8 cellular contexts compared by ENCODE assay signal in the genomic region with DNA sequence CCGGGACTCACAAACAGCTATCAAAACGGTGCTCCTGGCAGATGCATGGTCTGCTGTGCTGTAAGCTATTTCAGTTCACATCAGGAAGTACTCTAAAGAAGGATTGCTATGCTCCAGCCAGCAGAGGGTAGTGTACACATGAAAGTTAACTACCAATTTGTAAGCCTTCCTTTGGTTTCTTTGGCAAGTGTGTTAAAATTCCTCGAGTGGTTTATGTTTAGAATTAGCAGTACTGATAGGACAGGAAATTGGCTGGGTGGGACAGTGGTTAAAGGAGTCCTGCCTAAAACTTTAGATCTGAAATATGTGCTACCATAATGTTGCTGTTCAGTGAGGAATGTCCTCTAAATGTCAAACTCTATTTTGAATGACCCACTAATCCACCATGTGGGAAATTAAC. TPM values are rescaled to one million over a fixed set of nuclear protein-coding genes. Genes with fewer than 3 reads are reported as not detected.
A peak's percentile ranks its signal among the peaks of the same experiment; 100 is the strongest.
DNase-seq lines count a peak whose midpoint lies in the region; ATAC-seq, FAIRE-seq and TF ChIP-seq lines count a peak whose summit lies in the region.

No MANE protein-coding gene starts in this region.

- peak; percentile 18 for FAIRE-seq in bronchial epithelial cell (lab: Jason Lieb, UNC)

- peak overlapping the region; percentile 48 for H3K27ac Mint-ChIP-seq in Caco-2 (ENCODE audit: unreplicated experiment)
- peak overlapping the region in 2 of 8 donors; percentile 54 to 70 for H3K27ac Mint-ChIP-seq in CD8-positive, alpha-beta memory T cell

- ATAC-seq in GM18907 (IDR thresholded peaks at IDR 0.05; ENCODE audit: unreplicated experiment) (peak; percentile 92), HG03135 (IDR thresholded peaks at IDR 0.05; ENCODE audit: unreplicated experiment) (peak; percentile 81), left colon (peak; percentile 99)

- no peaks in the 10 kb centered on the region for H3K9me3 ChIP-seq in Caco-2
- no peaks in the 10 kb centered on the region for H3K9me3 ChIP-seq in CD8-positive, alpha-beta memory T cell (ENCODE audit: low read length)

- H3K27me3 ChIP-seq in Caco-2 (replicated peaks; ENCODE audit: control insufficient read depth, insufficient read depth, low read length) (no peaks in the 10 kb centered on the region), bronchial epithelial cell (ENCODE audit: control insufficient read depth, insufficient read depth, low read length) (no peaks in the 10 kb centered on the region)
- H3K27me3 ChIP-seq in CD8-positive, alpha-beta memory T cell (ENCODE audit: insufficient read depth, low read length, poor library complexity, severe bottlenecking): no peaks in the 10 kb centered on the region

- peaks cover 49% of the 10 kb centered on the region for H3K36me3 Mint-ChIP-seq in Caco-2 (ENCODE audit: insufficient read depth, unreplicated experiment)
- peaks cover 4 to 80% (median 29%) of the 10 kb centered on the region in 3 donors for H3K36me3 Mint-ChIP-seq in CD8-positive, alpha-beta memory T cell

- CTCF ChIA-PET in Caco-2 (lab: Charles Lee): interaction anchor here (0.5 to 1.4 kb wide), 6 partner anchors 13 to 142 kb away, joined by 3 to 19 read pairs (median 4); a partner anchor contains a TSS
- CTCF ChIA-PET in CD8-positive, alpha-beta memory T cell (lab: Charles Lee): no interaction called here

- DNase-seq in Caco-2 (peak; percentile 60 to 68), NCI-H524 treated with DMSO at 0.1 percent for 48 hours (lab: John Stamatoyannopoulos, UW) (peak; percentile 19), bronchial epithelial cell (ENCODE audit: low read depth) (peak; percentile 63), left colon (peak in 1 of 2 donors; percentile 27), ureter (ENCODE audit: low spot score) (peak; percentile 49)
- no peak for DNase-seq in CD8-positive, alpha-beta memory T cell

- intact Hi-C loops in Caco-2 (cut with micrococcal nuclease; ENCODE audit: unreplicated experiment): loop anchor here (1.0 to 5.0 kb wide), 9 partner anchors 44 to 1087 kb away; a partner anchor contains a TSS
- intact Hi-C loops in left colon (cut with DNase I, micrococcal nuclease): no loop called here

- H3K36me3 ChIP-seq in Caco-2 (ENCODE audit: control insufficient read depth, insufficient read depth, low read length) (no peaks in the 10 kb centered on the region; the same call in 1 of the 2 replicates), bronchial epithelial cell (ENCODE audit: control insufficient read depth, insufficient read depth, low read length) (no peaks in the 10 kb centered on the region)
- H3K36me3 ChIP-seq in CD8-positive, alpha-beta memory T cell (ENCODE audit: insufficient read depth, low read length): no peaks in the 10 kb centered on the region

- H3K4me3 ChIP-seq in Caco-2 (ENCODE audit: low read depth, low read length): no peak overlapping the region
- H3K4me3 ChIP-seq in bronchial epithelial cell (ENCODE audit: low read depth, low read length): no peak overlapping the region
- H3K4me3 ChIP-seq in CD8-positive, alpha-beta memory T cell (ENCODE audit: low read length): no peak overlapping the region

- no peak overlapping the region for H3K4me3 Mint-ChIP-seq in Caco-2 (ENCODE audit: unreplicated experiment)
- no peak overlapping the region for H3K4me3 Mint-ChIP-seq in CD8-positive, alpha-beta memory T cell

- no TSS peak for BruUV-seq in Caco-2 (replicated peaks; lab: Mats Ljungman, UMichigan)

- peaks cover 54% of the 10 kb centered on the region for H3K4me1 ChIP-seq in Caco-2
- H3K4me1 ChIP-seq in CD8-positive, alpha-beta memory T cell (ENCODE audit: insufficient read depth, low read length): no peaks in the 10 kb centered on the region

- H3K4me1 Mint-ChIP-seq in Caco-2 (ENCODE audit: low read depth, unreplicated experiment): peaks cover 37% of the 10 kb centered on the region
- H3K4me1 Mint-ChIP-seq in CD8-positive, alpha-beta memory T cell: peaks cover 6 to 19% (median 18%) of the 10 kb centered on the region in 3 donors

- POLR2A ChIA-PET in Caco-2 (lab: Charles Lee): no interaction called here
- POLR2A ChIA-PET in CD8-positive, alpha-beta memory T cell (lab: Charles Lee): no interaction called here

- no peaks in the 10 kb centered on the region for H3K9me3 Mint-ChIP-seq in Caco-2 (ENCODE audit: unreplicated experiment)
- H3K9me3 Mint-ChIP-seq in CD8-positive, alpha-beta memory T cell: no peaks in the 10 kb centered on the region

- H3K27ac ChIP-seq in CD8-positive, alpha-beta memory T cell (ENCODE audit: low read depth, low read length): no peak overlapping the region

- TF ChIP-seq CTCF in Caco-2 (IDR thresholded peaks at IDR 0.05; ENCODE audit: insufficient read depth in 1 of 2, low read depth in 1 of 2, low read length in 1 of 2, severe bottlenecking in 1 of 2, unreplicated experiment in 1 of 2) (peak; percentile 47 to 78), bronchial epithelial cell (IDR thresholded peaks at IDR 0.05; ENCODE audit: insufficient read depth, low read length, severe bottlenecking) (peak; percentile 62)

- H3K27me3 Mint-ChIP-seq in Caco-2 (ENCODE audit: insufficient read depth, unreplicated experiment): no peaks in the 10 kb centered on the region
- H3K27me3 Mint-ChIP-seq in CD8-positive, alpha-beta memory T cell: no peaks in the 10 kb centered on the region

RNA-seq across cellular contexts. Expression of a gene that starts 47.4 kb away (rescaled TPM):
- 31.5 and 36.7 TPM in 2 replicates for total RNA-seq in Caco-2 (2022)
- total RNA-seq in bronchial epithelial cell: 22.7 and 28.7 TPM in 2 replicates
- 10 to 100 TPM; 15.9 to 17.2 TPM for total RNA-seq in left colon
- total RNA-seq in ureter: 27.4 TPM
- total RNA-seq in CD8-positive, alpha-beta memory T cell: 10 to 100 TPM; 35.8 to 37.9 TPM
- polyA plus RNA-seq in CD8-positive, alpha-beta memory T cell: 14.8 TPM

Comparison
In these comparisons a context has a peak if more than half of its experiments do, and no peak if none do; other contexts are left out.
1. DNase-seq: peak in Caco-2 (2 of 2), NCI-H524 treated with DMSO at 0.1 percent for 48 hours (single experiment), bronchial epithelial cell (single experiment) and ureter (single experiment); none in CD8-positive, alpha-beta memory T cell (0 of 5).
2. Peak in every context shown above with its lines, with median percentiles within 50 percentile points of each other: ATAC-seq.